In the genomic region with DNA sequence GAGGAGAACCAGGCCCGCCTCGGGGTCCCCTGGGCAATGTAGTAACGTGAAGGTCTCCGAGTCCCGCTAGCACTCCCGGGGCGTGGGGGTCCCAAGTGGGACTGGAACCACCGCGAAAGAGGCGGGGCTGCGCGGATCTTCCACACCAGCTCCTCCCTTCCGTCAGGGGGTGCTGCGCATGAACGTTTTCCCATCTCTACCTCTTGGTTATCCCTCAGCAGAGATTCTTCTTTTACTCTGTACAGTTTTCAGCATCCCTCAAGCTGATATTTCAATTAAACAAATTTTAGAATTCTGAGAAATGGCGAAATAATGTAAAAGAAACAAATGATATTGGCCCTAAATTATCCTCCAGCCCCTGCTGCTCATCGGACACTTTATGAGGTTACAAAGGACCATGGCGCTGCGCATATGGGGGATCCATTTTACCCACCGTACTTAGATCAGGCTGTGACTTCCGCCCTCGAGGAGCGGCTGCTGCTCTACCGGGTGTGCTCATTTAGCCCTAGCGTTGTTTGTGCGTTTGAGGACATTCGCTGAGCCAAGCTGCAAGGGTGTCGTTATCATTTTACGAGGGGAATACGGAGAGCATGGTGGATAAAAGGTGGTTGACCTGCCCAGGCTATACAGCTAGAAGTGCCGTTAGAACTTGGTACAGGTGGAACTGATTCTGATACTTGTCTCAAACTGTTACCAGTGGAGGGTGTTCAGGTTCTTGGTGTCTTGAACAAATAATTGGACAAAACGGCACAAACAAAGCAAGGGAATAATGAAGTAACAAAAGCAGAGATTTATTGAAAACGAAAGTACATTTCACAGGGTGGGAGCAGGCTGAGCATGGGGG, we compare ENCODE assay signal across 1 cellular context.
TF ChIP-seq lines count a peak whose summit lies in the region.

No MANE protein-coding gene starts in this region.

TF ChIP-seq in K562, 482 proteins besides CTCF, POLR2A, EP300 and RAD21 (continued from another document and continues in another):
- TF ChIP-seq, protein P1, sequence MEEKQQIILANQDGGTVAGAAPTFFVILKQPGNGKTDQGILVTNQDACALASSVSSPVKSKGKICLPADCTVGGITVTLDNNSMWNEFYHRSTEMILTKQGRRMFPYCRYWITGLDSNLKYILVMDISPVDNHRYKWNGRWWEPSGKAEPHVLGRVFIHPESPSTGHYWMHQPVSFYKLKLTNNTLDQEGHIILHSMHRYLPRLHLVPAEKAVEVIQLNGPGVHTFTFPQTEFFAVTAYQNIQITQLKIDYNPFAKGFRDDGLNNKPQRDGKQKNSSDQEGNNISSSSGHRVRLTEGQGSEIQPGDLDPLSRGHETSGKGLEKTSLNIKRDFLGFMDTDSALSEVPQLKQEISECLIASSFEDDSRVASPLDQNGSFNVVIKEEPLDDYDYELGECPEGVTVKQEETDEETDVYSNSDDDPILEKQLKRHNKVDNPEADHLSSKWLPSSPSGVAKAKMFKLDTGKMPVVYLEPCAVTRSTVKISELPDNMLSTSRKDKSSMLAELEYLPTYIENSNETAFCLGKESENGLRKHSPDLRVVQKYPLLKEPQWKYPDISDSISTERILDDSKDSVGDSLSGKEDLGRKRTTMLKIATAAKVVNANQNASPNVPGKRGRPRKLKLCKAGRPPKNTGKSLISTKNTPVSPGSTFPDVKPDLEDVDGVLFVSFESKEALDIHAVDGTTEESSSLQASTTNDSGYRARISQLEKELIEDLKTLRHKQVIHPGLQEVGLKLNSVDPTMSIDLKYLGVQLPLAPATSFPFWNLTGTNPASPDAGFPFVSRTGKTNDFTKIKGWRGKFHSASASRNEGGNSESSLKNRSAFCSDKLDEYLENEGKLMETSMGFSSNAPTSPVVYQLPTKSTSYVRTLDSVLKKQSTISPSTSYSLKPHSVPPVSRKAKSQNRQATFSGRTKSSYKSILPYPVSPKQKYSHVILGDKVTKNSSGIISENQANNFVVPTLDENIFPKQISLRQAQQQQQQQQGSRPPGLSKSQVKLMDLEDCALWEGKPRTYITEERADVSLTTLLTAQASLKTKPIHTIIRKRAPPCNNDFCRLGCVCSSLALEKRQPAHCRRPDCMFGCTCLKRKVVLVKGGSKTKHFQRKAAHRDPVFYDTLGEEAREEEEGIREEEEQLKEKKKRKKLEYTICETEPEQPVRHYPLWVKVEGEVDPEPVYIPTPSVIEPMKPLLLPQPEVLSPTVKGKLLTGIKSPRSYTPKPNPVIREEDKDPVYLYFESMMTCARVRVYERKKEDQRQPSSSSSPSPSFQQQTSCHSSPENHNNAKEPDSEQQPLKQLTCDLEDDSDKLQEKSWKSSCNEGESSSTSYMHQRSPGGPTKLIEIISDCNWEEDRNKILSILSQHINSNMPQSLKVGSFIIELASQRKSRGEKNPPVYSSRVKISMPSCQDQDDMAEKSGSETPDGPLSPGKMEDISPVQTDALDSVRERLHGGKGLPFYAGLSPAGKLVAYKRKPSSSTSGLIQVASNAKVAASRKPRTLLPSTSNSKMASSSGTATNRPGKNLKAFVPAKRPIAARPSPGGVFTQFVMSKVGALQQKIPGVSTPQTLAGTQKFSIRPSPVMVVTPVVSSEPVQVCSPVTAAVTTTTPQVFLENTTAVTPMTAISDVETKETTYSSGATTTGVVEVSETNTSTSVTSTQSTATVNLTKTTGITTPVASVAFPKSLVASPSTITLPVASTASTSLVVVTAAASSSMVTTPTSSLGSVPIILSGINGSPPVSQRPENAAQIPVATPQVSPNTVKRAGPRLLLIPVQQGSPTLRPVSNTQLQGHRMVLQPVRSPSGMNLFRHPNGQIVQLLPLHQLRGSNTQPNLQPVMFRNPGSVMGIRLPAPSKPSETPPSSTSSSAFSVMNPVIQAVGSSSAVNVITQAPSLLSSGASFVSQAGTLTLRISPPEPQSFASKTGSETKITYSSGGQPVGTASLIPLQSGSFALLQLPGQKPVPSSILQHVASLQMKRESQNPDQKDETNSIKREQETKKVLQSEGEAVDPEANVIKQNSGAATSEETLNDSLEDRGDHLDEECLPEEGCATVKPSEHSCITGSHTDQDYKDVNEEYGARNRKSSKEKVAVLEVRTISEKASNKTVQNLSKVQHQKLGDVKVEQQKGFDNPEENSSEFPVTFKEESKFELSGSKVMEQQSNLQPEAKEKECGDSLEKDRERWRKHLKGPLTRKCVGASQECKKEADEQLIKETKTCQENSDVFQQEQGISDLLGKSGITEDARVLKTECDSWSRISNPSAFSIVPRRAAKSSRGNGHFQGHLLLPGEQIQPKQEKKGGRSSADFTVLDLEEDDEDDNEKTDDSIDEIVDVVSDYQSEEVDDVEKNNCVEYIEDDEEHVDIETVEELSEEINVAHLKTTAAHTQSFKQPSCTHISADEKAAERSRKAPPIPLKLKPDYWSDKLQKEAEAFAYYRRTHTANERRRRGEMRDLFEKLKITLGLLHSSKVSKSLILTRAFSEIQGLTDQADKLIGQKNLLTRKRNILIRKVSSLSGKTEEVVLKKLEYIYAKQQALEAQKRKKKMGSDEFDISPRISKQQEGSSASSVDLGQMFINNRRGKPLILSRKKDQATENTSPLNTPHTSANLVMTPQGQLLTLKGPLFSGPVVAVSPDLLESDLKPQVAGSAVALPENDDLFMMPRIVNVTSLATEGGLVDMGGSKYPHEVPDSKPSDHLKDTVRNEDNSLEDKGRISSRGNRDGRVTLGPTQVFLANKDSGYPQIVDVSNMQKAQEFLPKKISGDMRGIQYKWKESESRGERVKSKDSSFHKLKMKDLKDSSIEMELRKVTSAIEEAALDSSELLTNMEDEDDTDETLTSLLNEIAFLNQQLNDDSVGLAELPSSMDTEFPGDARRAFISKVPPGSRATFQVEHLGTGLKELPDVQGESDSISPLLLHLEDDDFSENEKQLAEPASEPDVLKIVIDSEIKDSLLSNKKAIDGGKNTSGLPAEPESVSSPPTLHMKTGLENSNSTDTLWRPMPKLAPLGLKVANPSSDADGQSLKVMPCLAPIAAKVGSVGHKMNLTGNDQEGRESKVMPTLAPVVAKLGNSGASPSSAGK (IDR thresholded peaks at IDR 0.05), result peak; percentile 80
- peak in 1 of 2 experiments; percentile 36; a peak in 2 of 4 replicates for TF ChIP-seq MAZ (CRISPR knock-in tag; conservative IDR thresholded peaks at IDR 0.05 in 1 of 2, IDR thresholded peaks at IDR 0.05 in 1 of 2)
- no peak for TF ChIP-seq MXI1 (IDR thresholded peaks at IDR 0.05; ENCODE audit: low read depth, low read length)
- TF ChIP-seq, protein P2, sequence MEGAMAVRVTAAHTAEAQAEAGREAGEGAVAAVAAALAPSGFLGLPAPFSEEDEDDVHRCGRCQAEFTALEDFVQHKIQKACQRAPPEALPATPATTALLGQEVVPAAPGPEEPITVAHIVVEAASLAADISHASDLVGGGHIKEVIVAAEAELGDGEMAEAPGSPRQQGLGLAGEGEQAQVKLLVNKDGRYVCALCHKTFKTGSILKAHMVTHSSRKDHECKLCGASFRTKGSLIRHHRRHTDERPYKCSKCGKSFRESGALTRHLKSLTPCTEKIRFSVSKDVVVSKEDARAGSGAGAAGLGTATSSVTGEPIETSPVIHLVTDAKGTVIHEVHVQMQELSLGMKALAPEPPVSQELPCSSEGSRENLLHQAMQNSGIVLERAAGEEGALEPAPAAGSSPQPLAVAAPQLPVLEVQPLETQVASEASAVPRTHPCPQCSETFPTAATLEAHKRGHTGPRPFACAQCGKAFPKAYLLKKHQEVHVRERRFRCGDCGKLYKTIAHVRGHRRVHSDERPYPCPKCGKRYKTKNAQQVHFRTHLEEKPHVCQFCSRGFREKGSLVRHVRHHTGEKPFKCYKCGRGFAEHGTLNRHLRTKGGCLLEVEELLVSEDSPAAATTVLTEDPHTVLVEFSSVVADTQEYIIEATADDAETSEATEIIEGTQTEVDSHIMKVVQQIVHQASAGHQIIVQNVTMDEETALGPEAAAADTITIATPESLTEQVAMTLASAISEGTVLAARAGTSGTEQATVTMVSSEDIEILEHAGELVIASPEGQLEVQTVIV (CRISPR knock-in tag; IDR thresholded peaks at IDR 0.05; ENCODE audit: borderline replicate concordance), result no peak
- TF ChIP-seq NFATC3 (IDR thresholded peaks at IDR 0.05), result peak; percentile 31; the same call in 1 of the 2 replicates
- 0 out of 2 replicates have a peak, but pooled peaks have one; percentile 26 for TF ChIP-seq TEAD4 (IDR thresholded peaks at IDR 0.05; ENCODE audit: low read length)
- no peak for TF ChIP-seq TEAD4 (CRISPR knock-in tag; IDR thresholded peaks at IDR 0.05; ENCODE audit: borderline replicate concordance)
- TF ChIP-seq POLR2AphosphoS2 (IDR thresholded peaks at IDR 0.05; ENCODE audit: low read length), result no peak
- no peak for TF ChIP-seq FOXA3 (CRISPR knock-in tag; conservative IDR thresholded peaks at IDR 0.05 in 1 of 2, IDR thresholded peaks at IDR 0.05 in 1 of 2)
- no peak for TF ChIP-seq EWSR1 (IDR thresholded peaks at IDR 0.05; ENCODE audit: borderline replicate concordance, low read depth, partially characterized antibody)
- TF ChIP-seq GATAD2B (IDR thresholded peaks at IDR 0.05; ENCODE audit: borderline replicate concordance), result peak; percentile 61; the same call in 1 of the 2 replicates
- TF ChIP-seq PCBP1 (IDR thresholded peaks at IDR 0.05; ENCODE audit: low read depth, low read length, poor library complexity, severe bottlenecking), result no peak
- TF ChIP-seq PRPF4 (IDR thresholded peaks at IDR 0.05; ENCODE audit: insufficient read depth, low read depth, low read length, poor library complexity, severe bottlenecking), result no peak
- TF ChIP-seq ZNF133 (CRISPR knock-in tag; IDR thresholded peaks at IDR 0.05), result no peak
- TF ChIP-seq ZFPM2 (CRISPR knock-in tag; IDR thresholded peaks at IDR 0.05), result no peak
- 0 out of 2 replicates have a peak, but pooled peaks have one; percentile 52 for TF ChIP-seq NR2C2 (CRISPR knock-in tag; IDR thresholded peaks at IDR 0.05)
- TF ChIP-seq NR2C2 (tag; IDR thresholded peaks at IDR 0.05), result peak; percentile 73; the same call in 1 of the 2 replicates
- TF ChIP-seq ZNF699 (CRISPR knock-in tag; IDR thresholded peaks at IDR 0.05; ENCODE audit: insufficient replicate concordance), result no peak
- TF ChIP-seq KDM2B (CRISPR knock-in tag; IDR thresholded peaks at IDR 0.05), result no peak
- TF ChIP-seq, protein P3, sequence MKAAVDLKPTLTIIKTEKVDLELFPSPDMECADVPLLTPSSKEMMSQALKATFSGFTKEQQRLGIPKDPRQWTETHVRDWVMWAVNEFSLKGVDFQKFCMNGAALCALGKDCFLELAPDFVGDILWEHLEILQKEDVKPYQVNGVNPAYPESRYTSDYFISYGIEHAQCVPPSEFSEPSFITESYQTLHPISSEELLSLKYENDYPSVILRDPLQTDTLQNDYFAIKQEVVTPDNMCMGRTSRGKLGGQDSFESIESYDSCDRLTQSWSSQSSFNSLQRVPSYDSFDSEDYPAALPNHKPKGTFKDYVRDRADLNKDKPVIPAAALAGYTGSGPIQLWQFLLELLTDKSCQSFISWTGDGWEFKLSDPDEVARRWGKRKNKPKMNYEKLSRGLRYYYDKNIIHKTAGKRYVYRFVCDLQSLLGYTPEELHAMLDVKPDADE (conservative IDR thresholded peaks at IDR 0.05; ENCODE audit: control insufficient read depth, low read depth, low read length), result peak; percentile 94
- TF ChIP-seq, protein P4, sequence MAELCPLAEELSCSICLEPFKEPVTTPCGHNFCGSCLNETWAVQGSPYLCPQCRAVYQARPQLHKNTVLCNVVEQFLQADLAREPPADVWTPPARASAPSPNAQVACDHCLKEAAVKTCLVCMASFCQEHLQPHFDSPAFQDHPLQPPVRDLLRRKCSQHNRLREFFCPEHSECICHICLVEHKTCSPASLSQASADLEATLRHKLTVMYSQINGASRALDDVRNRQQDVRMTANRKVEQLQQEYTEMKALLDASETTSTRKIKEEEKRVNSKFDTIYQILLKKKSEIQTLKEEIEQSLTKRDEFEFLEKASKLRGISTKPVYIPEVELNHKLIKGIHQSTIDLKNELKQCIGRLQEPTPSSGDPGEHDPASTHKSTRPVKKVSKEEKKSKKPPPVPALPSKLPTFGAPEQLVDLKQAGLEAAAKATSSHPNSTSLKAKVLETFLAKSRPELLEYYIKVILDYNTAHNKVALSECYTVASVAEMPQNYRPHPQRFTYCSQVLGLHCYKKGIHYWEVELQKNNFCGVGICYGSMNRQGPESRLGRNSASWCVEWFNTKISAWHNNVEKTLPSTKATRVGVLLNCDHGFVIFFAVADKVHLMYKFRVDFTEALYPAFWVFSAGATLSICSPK (IDR thresholded peaks at IDR 0.05; ENCODE audit: borderline replicate concordance), result no peak
- TF ChIP-seq CBX8 (IDR thresholded peaks at IDR 0.05; ENCODE audit: borderline replicate concordance, extremely low read depth, low read depth, low read length, poor library complexity, severe bottlenecking), result no peak
- 0 out of 4 replicates have a peak, but pooled peaks of 1 of the 2 experiments have one; percentile 23 for TF ChIP-seq RCOR1 (IDR thresholded peaks at IDR 0.05; ENCODE audit: borderline replicate concordance in 1 of 2, low read depth in 2 of 2, low read length in 2 of 2)
- TF ChIP-seq, protein P5, sequence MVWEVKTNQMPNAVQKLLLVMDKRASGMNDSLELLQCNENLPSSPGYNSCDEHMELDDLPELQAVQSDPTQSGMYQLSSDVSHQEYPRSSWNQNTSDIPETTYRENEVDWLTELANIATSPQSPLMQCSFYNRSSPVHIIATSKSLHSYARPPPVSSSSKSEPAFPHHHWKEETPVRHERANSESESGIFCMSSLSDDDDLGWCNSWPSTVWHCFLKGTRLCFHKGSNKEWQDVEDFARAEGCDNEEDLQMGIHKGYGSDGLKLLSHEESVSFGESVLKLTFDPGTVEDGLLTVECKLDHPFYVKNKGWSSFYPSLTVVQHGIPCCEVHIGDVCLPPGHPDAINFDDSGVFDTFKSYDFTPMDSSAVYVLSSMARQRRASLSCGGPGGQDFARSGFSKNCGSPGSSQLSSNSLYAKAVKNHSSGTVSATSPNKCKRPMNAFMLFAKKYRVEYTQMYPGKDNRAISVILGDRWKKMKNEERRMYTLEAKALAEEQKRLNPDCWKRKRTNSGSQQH (CRISPR knock-in tag; IDR thresholded peaks at IDR 0.05), result no peak
- no peak for TF ChIP-seq ZNF785 (CRISPR knock-in tag; IDR thresholded peaks at IDR 0.05)
- no peak for TF ChIP-seq ZNF695 (CRISPR knock-in tag; IDR thresholded peaks at IDR 0.05)
- TF ChIP-seq PCBP2 (IDR thresholded peaks at IDR 0.05; ENCODE audit: low read depth, low read length, poor library complexity, severe bottlenecking), result no peak
- no peak for TF ChIP-seq KAT8 (IDR thresholded peaks at IDR 0.05; ENCODE audit: low read depth)
- TF ChIP-seq ZNF274 (IDR thresholded peaks at IDR 0.05; ENCODE audit: borderline replicate concordance, low read depth, low read length), result no peak
- TF ChIP-seq, protein P6, sequence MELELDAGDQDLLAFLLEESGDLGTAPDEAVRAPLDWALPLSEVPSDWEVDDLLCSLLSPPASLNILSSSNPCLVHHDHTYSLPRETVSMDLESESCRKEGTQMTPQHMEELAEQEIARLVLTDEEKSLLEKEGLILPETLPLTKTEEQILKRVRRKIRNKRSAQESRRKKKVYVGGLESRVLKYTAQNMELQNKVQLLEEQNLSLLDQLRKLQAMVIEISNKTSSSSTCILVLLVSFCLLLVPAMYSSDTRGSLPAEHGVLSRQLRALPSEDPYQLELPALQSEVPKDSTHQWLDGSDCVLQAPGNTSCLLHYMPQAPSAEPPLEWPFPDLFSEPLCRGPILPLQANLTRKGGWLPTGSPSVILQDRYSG (tag; conservative IDR thresholded peaks at IDR 0.05; ENCODE audit: low read depth), result 0 out of 2 replicates have a peak, but pooled peaks have one; percentile 49
- TF ChIP-seq BRD4 (IDR thresholded peaks at IDR 0.05), result no peak
- TF ChIP-seq ZNF583 (CRISPR knock-in tag; IDR thresholded peaks at IDR 0.05), result no peak
